ENCODE assay signal across 16 cellular contexts in genomic region chr9:73426226-73426625, GRCh38.
"Had no signal": no experiment of that assay in that cellular context is flagged by ENCODE, and none has a peak within 500 bp of the region (broad histone marks: within the 10 kb centered on the region; RNA-seq: fewer than 3 reads in every experiment).

No MANE protein-coding gene starts in this region.

- H3K27ac ChIP-seq: brain microvascular endothelial cell, coronary artery, esophagus muscularis mucosa, left ventricle myocardium inferior, prostate gland, right lobe of liver, suprapubic skin, upper lobe of right lung had no signal

- H3K9me3 ChIP-seq: esophagus muscularis mucosa, left ventricle myocardium inferior, prostate gland, right lobe of liver, suprapubic skin, upper lobe of right lung had no signal

- H3K4me1 ChIP-seq: esophagus muscularis mucosa, left ventricle myocardium inferior, prostate gland, right lobe of liver, suprapubic skin, upper lobe of right lung had no signal

- H3K27me3 ChIP-seq: brain microvascular endothelial cell, esophagus muscularis mucosa, right lobe of liver, suprapubic skin, upper lobe of right lung had no signal

- ATAC-seq: activated T-helper 17 cell treated with anti-CD3 and anti-CD28 coated beads, Interleukin-2, amount 50 U/mL, for 72 hours; natural killer cell; right lobe of liver; stimulated activated naive CD8-positive, alpha-beta T cell treated with anti-CD3 and anti-CD28 coated beads, Interleukin-15, Interleukin-2, amounts not matched to agents 100 U/mL and 50 U/mL, for 24 hours; upper lobe of right lung had no signal

- H3K36me3 ChIP-seq: brain microvascular endothelial cell, esophagus muscularis mucosa, left ventricle myocardium inferior, prostate gland, right lobe of liver, suprapubic skin, upper lobe of right lung had no signal

- H3K4me3 ChIP-seq: coronary artery, esophagus muscularis mucosa, left ventricle myocardium inferior, prostate gland, right lobe of liver, suprapubic skin, upper lobe of right lung had no signal

- DNase-seq: activated CD4-positive, alpha-beta T cell treated with anti-CD3 and anti-CD28 coated beads, Interleukin-2, amount 50 U/mL, for 4 hours; activated CD4-positive, CD25-positive, alpha-beta regulatory T cell treated with anti-CD3 and anti-CD28 coated beads, Interleukin-2, amount 50 U/mL, for 72 hours; activated naive CD4-positive, alpha-beta T cell treated with Interleukin-2 at 50 U/mL for 16 hours; brain microvascular endothelial cell; left ventricle myocardium inferior; mesenchymal stem cell; natural killer cell; right lobe of liver; stimulated activated naive CD8-positive, alpha-beta T cell treated with anti-CD3 and anti-CD28 coated beads, Interleukin-15, Interleukin-2, amounts not matched to agents 100 U/mL and 50 U/mL, for 24 hours; T1000; upper lobe of right lung had no signal
